Comparison of ENCODE assay signal across 9 cellular contexts in genomic region chr10:103758294-103758681, GRCh38.
DNase-seq lines count a peak whose midpoint lies in the region; ATAC-seq, FAIRE-seq and TF ChIP-seq lines count a peak whose summit lies in the region.
"Had no signal": no experiment of that assay in that cellular context is flagged by ENCODE, and none has a peak within 500 bp of the region (broad histone marks: within the 10 kb centered on the region; RNA-seq: fewer than 3 reads in every experiment).

No MANE protein-coding gene starts in this region.

- DNase-seq in heart right ventricle (no peak), cardiac septum (ENCODE audit: low spot score) (no peak), astrocyte of the spinal cord (ENCODE audit: low read depth, low spot score) (peak; percentile 67), HepG2 (ENCODE audit: low spot score) (peak; percentile 66), vagina (ENCODE audit: extremely low spot score in 2 of 2) (no peak), GOT3 (lab: John Stamatoyannopoulos, UW) (no peak), GM10266 (ENCODE audit: extremely low spot score) (no peak)

- TF ChIP-seq EP300 in HepG2 (IDR thresholded peaks at IDR 0.05; ENCODE audit: low read depth in 2 of 2, low read length in 2 of 2): peak in 1 of 2 experiments; percentile 42; a peak in 2 of 4 replicates
- TF ChIP-seq EP300 in HepG2 (CRISPR knock-in tag; IDR thresholded peaks at IDR 0.05; ENCODE audit: borderline replicate concordance): no peak; the same call in 1 of the 2 replicates

- H3K27ac ChIP-seq in heart right ventricle (peak overlapping the region; percentile 77 to 96 (median 94)), HepG2 (ENCODE audit: extremely low read length, insufficient read depth, low read length) (peak overlapping the region; percentile 53), vagina (peak overlapping the region; percentile 83)
- H3K27ac ChIP-seq: neutrophil had no signal

- peaks cover 3% of the 10 kb centered on the region for H4K20me1 ChIP-seq in HepG2 (ENCODE audit: insufficient read depth, low read length)

- H3K27me3 ChIP-seq in heart right ventricle: no peaks in the 10 kb centered on the region
- no peaks in the 10 kb centered on the region for H3K27me3 ChIP-seq in HepG2 (ENCODE audit: control insufficient read depth in 1 of 2, insufficient read depth in 2 of 2, low read length in 2 of 2)
- no peaks in the 10 kb centered on the region for H3K27me3 ChIP-seq in vagina

- POLR2A ChIA-PET in HepG2 (lab: Yijun Ruan, JAX): interaction anchor here (1.1 to 1.9 kb wide), 4 partner anchors 36 to 98 kb away, joined by 3 to 19 read pairs (median 4); partner anchors contain the start of gene SH3PXD2A

- no peaks in the 10 kb centered on the region for H3K36me3 ChIP-seq in heart right ventricle
- H3K36me3 ChIP-seq in HepG2 (replicated peaks in 1 of 2; ENCODE audit: control insufficient read depth in 1 of 2, insufficient read depth in 2 of 2, low read length in 2 of 2): peaks cover 16 to 47% of the 10 kb centered on the region in 2 experiments
- no peaks in the 10 kb centered on the region for H3K36me3 ChIP-seq in vagina
- H3K36me3 ChIP-seq: neutrophil had no signal

- whole genome bisulfite sequencing in heart right ventricle, 2 donors: 37 to 56% methylated on average over 2 of the region's 2 CpGs
- 79% methylated on average over 2 of the region's 2 CpGs for WGBS in HepG2 (ENCODE audit: low lambda C conversion rate)

- TF ChIP-seq CTCF in heart right ventricle (IDR thresholded peaks at IDR 0.05) (no peak), astrocyte of the spinal cord (IDR thresholded peaks at IDR 0.05; ENCODE audit: low read depth, low read length) (no peak), HepG2 (CRISPR knock-in tag; IDR thresholded peaks at IDR 0.05) (no peak), vagina (IDR thresholded peaks at IDR 0.05) (no peak), GM10266 (IDR thresholded peaks at IDR 0.05; ENCODE audit: control insufficient read depth, insufficient read depth, low read depth, missing control alignments) (no peak)

- H3K9me3 ChIP-seq in heart right ventricle (no peaks in the 10 kb centered on the region), HepG2 (ENCODE audit: low read length) (no peaks in the 10 kb centered on the region), vagina (no peaks in the 10 kb centered on the region)
- H3K9me3 ChIP-seq: neutrophil had no signal

- no peaks in the 10 kb centered on the region for H3K79me2 ChIP-seq in HepG2 (ENCODE audit: insufficient read depth, low read length)

- no peak for TF ChIP-seq POLR2A in HepG2 (IDR thresholded peaks at IDR 0.05; ENCODE audit: insufficient read depth in 1 of 2, low read depth in 2 of 2, low read length in 2 of 2)
- no peak for TF ChIP-seq POLR2A in vagina (IDR thresholded peaks at IDR 0.05)

- H3K4me1 ChIP-seq in heart right ventricle (peaks cover 30 to 76% (median 68%) of the 10 kb centered on the region in 9 donors), HepG2 (ENCODE audit: insufficient read depth, low read length) (peaks cover 31% of the 10 kb centered on the region), vagina (peaks cover 55% of the 10 kb centered on the region)

- intact Hi-C loops in heart right ventricle (cut with DNase I): no loop called here
- intact Hi-C loops in cardiac septum (cut with DNase I): loop anchor here (5.0 kb wide), 1 partner anchor 94 kb away; no protein-coding TSS in a partner anchor
- intact Hi-C loops in HepG2 (cut with micrococcal nuclease; ENCODE audit: unreplicated experiment): loop anchor here (2.0 to 5.0 kb wide), 2 partner anchors 37 to 41 kb away; no protein-coding TSS in a partner anchor
- intact Hi-C loops in vagina (cut with DNase I): no loop called here

- FAIRE-seq in HepG2 (lab: Jason Lieb, UNC): no peak

- H3K4me2 ChIP-seq in HepG2 (ENCODE audit: low read depth, low read length): no peak overlapping the region

- H3K4me3 ChIP-seq in heart right ventricle (no peak overlapping the region), astrocyte of the spinal cord (ENCODE audit: low read depth, low read length) (no peak overlapping the region), HepG2 (replicated peaks in 1 of 3; ENCODE audit: insufficient read depth in 1 of 3, low read depth in 2 of 3, low read length in 3 of 3) (no peak overlapping the region), vagina (no peak overlapping the region)

- no peak overlapping the region for H2AFZ ChIP-seq in HepG2 (ENCODE audit: low read length)

- TF ChIP-seq RAD21 in HepG2 (CRISPR knock-in tag; IDR thresholded peaks at IDR 0.05): no peak

- BruUV-seq in HepG2 (replicated peaks; lab: Mats Ljungman, UMichigan): no TSS peak

- ATAC-seq in heart right ventricle: no peak
- peak; percentile 14; the same call in 1 of the 3 replicates for ATAC-seq in HepG2
- no peak for ATAC-seq in GM18511 (IDR thresholded peaks at IDR 0.05; ENCODE audit: unreplicated experiment)

- H3K9ac ChIP-seq in HepG2 (ENCODE audit: insufficient read depth, low read depth, low read length): no peak overlapping the region

- in situ Hi-C loops in astrocyte of the spinal cord (cut with HindIII; ENCODE audit: low sequenced_read_pairs) (no loop called here), HepG2 (cut with HindIII; ENCODE audit: extremely low pct_ligation_motif_present, low pct_unique_long_range_greater_than_20kb) (no loop called here)

- CTCF ChIA-PET in HepG2 (lab: Yijun Ruan, JAX; ENCODE audit: low intra/inter-chr PET ratio, low total read pairs): no interaction called here

TF ChIP-seq in HepG2, 621 proteins besides CTCF, POLR2A, EP300 and RAD21:
- TF ChIP-seq ETV5 (CRISPR knock-in tag; IDR thresholded peaks at IDR 0.05; ENCODE audit: borderline replicate concordance): peak; percentile 62; the same call in 1 of the 2 replicates
- TF ChIP-seq FOXA3 (CRISPR knock-in tag; IDR thresholded peaks at IDR 0.05): 0 out of 2 replicates have a peak, but pooled peaks have one; percentile 26
- no peak for TF ChIP-seq TERF1 (CRISPR knock-in tag; IDR thresholded peaks at IDR 0.05)
- peak; percentile 74 for TF ChIP-seq FOSL2 (CRISPR knock-in tag; IDR thresholded peaks at IDR 0.05)
- TF ChIP-seq ZNF790 (CRISPR knock-in tag; IDR thresholded peaks at IDR 0.05; ENCODE audit: borderline replicate concordance): no peak
- 0 out of 2 replicates have a peak, but pooled peaks have one; percentile 38 for TF ChIP-seq SAP130 (CRISPR knock-in tag; IDR thresholded peaks at IDR 0.05; ENCODE audit: low read depth)
- no peak for TF ChIP-seq PRMT3 (CRISPR knock-in tag; IDR thresholded peaks at IDR 0.05; ENCODE audit: borderline replicate concordance, low read depth)

Comparison
In these comparisons a context has a peak if more than half of its experiments do, and no peak if none do; other contexts are left out.
1. intact Hi-C loops: an anchor here in cardiac septum (5.0 kb wide) and HepG2 (2.0 to 5.0 kb wide); none called in heart right ventricle and vagina.
2. DNase-seq: peak in astrocyte of the spinal cord (single experiment) and HepG2 (single experiment); none in heart right ventricle (0 of 2), cardiac septum (single experiment), vagina (0 of 2), GOT3 (single experiment) and GM10266 (single experiment).
3. Peak in every context shown above with its lines, with median percentiles within 50 percentile points of each other: H3K27ac ChIP-seq.